Comparison of ENCODE assay signal across 16 cellular contexts in the genomic region with DNA sequence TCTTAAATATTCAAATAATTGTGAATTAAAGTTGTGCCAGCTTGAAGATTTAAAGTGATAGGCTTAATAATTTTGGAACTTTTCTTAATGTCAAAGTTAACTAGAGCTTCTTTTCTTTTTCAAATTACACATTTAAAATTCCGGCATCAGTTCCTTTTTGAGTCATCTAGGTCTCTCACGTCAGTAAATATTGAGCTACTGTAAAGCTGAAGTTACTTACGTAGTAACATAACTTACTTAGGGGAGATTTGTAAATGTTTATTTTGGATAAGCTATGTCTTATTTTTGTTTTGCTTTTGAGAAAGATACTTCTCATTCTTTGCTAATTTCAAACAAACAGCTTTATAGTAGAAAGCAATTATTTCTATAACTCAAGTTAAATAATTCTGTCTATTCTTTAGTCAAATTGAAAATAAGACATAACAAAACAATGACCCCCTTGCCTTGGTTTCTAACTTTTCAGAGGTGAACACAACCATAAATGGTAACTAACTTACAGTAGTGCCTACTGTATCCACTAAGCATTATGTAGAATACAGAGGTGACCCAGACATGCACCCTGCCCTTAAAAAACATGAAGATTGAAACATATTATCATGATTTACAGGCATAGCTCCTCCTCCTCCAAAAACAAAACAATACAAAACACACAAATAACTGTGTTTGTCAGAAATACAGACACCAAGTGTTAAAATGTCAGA. TPM values are rescaled to one million over a fixed set of nuclear protein-coding genes. Genes with fewer than 3 reads are reported as not detected.
DNase-seq lines count a peak whose midpoint lies in the region; ATAC-seq and TF ChIP-seq lines count a peak whose summit lies in the region.
"Had no signal": no experiment of that assay in that cellular context is flagged by ENCODE, and none has a peak within 500 bp of the region (broad histone marks: within the 10 kb centered on the region; RNA-seq: fewer than 3 reads in every experiment).

No MANE protein-coding gene starts in this region.

- no peaks in the 10 kb centered on the region for H3K27me3 Mint-ChIP-seq in activated naive CD8-positive, alpha-beta T cell treated with anti-CD3 and anti-CD28 coated beads for 36 hours
- peaks cover 0 to 2% of the 10 kb centered on the region in 2 donors for H3K27me3 Mint-ChIP-seq in T-cell
- H3K27me3 Mint-ChIP-seq: activated T-cell treated with anti-CD3 and anti-CD28 coated beads, Interleukin-2, amount 50 U/mL, for 24 hours had no signal

- H3K4me3 ChIP-seq in fibroblast of villous mesenchyme (ENCODE audit: low read depth, low read length) = no peak overlapping the region
- H3K4me3 ChIP-seq: BLaER1 treated with 17β-estradiol and CSF1 and Interleukin-3, amounts not matched to agents 10 nM and 100 nM; prostate gland had no signal

- no peak overlapping the region for H3K4me3 Mint-ChIP-seq in activated naive CD8-positive, alpha-beta T cell treated with anti-CD3 and anti-CD28 coated beads for 36 hours
- H3K4me3 Mint-ChIP-seq in T-cell = no peak overlapping the region
- H3K4me3 Mint-ChIP-seq: activated T-cell treated with anti-CD3 and anti-CD28 coated beads, Interleukin-2, amount 50 U/mL, for 24 hours; endodermal cell; naive B cell had no signal

- ATAC-seq in GM18511 (IDR thresholded peaks at IDR 0.05; ENCODE audit: unreplicated experiment) = peak; percentile 72
- ATAC-seq in GM19463 (IDR thresholded peaks at IDR 0.05; ENCODE audit: unreplicated experiment) = peak; percentile 46
- ATAC-seq in HG03159 (IDR thresholded peaks at IDR 0.05; ENCODE audit: unreplicated experiment) = peak; percentile 47
- no peak for ATAC-seq in T-cell (replicated peaks in 1 of 4)
- ATAC-seq: HepG2 had no signal

- peaks cover 15% of the 10 kb centered on the region for H3K9me3 Mint-ChIP-seq in activated naive CD8-positive, alpha-beta T cell treated with anti-CD3 and anti-CD28 coated beads for 36 hours
- peaks cover 0 to 3% (median 0%) of the 10 kb centered on the region in 3 donors for H3K9me3 Mint-ChIP-seq in T-cell

- peaks cover 15% of the 10 kb centered on the region for H3K36me3 Mint-ChIP-seq in activated naive CD8-positive, alpha-beta T cell treated with anti-CD3 and anti-CD28 coated beads for 36 hours
- no peaks in the 10 kb centered on the region for H3K36me3 Mint-ChIP-seq in T-cell
- H3K36me3 Mint-ChIP-seq: naive B cell had no signal

- DNase-seq in fibroblast of villous mesenchyme (ENCODE audit: low read depth) (peak; percentile 49), T-cell (no peak), glomerular visceral epithelial cell (ENCODE audit: extremely low spot score) (no peak)
- no peak for DNase-seq in activated naive CD8-positive, alpha-beta T cell treated with anti-CD3 and anti-CD28 coated beads for 36 hours
- DNase-seq: activated T-cell treated with anti-CD3 and anti-CD28 coated beads, Interleukin-2, amount 50 U/mL, for 24 hours; endodermal cell; foreskin fibroblast; naive B cell; NCI-H2171 treated with DMSO at 0.1 percent for 48 hours; SIG-M5 had no signal

- no peak overlapping the region for H3K27ac Mint-ChIP-seq in activated naive CD8-positive, alpha-beta T cell treated with anti-CD3 and anti-CD28 coated beads for 36 hours
- H3K27ac Mint-ChIP-seq in T-cell = no peak overlapping the region
- H3K27ac Mint-ChIP-seq: activated T-cell treated with anti-CD3 and anti-CD28 coated beads, Interleukin-2, amount 50 U/mL, for 24 hours; endodermal cell; naive B cell had no signal

- CTCF ChIA-PET in T-cell (lab: Charles Lee) = interaction anchor here in 1 of 2 donors (0.6 to 0.7 kb wide), 2 partner anchors 79 to 129 kb away, joined by 3 read pairs; no protein-coding TSS in a partner anchor

- TF ChIP-seq CTCF in fibroblast of villous mesenchyme (IDR thresholded peaks at IDR 0.05; ENCODE audit: insufficient read depth, low read depth, low read length) = no peak

- H3K4me1 Mint-ChIP-seq in activated naive CD8-positive, alpha-beta T cell treated with anti-CD3 and anti-CD28 coated beads for 36 hours = peaks cover 6% of the 10 kb centered on the region
- no peaks in the 10 kb centered on the region for H3K4me1 Mint-ChIP-seq in T-cell

- POLR2A ChIA-PET in T-cell (lab: Charles Lee) = no interaction called here

RNA-seq across cellular contexts. Expression of a gene that starts 29.8 kb away (rescaled TPM):
- total RNA-seq in fibroblast of villous mesenchyme (10.3 and 12.1 TPM in 2 replicates), T-cell (10 to 100 TPM in 1 of 5 donors, 1 to 10 TPM in 4; 6.6 to 11.4 (median 7.2) TPM)
- 10 to 100 TPM; 22.0 to 24.6 TPM for total RNA-seq in activated naive CD8-positive, alpha-beta T cell treated with anti-CD3 and anti-CD28 coated beads for 36 hours

RNA-seq across cellular contexts. Expression of a gene that starts 30.2 kb away (rescaled TPM):
- 31.6 and 59.6 TPM in 2 replicates for total RNA-seq in fibroblast of villous mesenchyme
- total RNA-seq in activated naive CD8-positive, alpha-beta T cell treated with anti-CD3 and anti-CD28 coated beads for 36 hours = under 1 TPM in 1 of 2 experiments, not detected in 1; 0.08 TPM
- total RNA-seq in T-cell = under 1 TPM; 0.14 to 0.76 (median 0.40) TPM
- total RNA-seq: endodermal cell, HepG2 had no signal

RNA-seq across cellular contexts. Expression of a gene that starts 42.4 kb away (rescaled TPM):
- 17.7 and 20.3 TPM in 2 replicates for total RNA-seq in fibroblast of villous mesenchyme
- 10 to 100 TPM; 27.3 to 27.5 TPM for total RNA-seq in activated naive CD8-positive, alpha-beta T cell treated with anti-CD3 and anti-CD28 coated beads for 36 hours
- total RNA-seq in T-cell = 10 to 100 TPM; 15.4 to 21.3 (median 19.3) TPM

Comparison
In these comparisons a context has a peak if more than half of its experiments do, and no peak if none do; other contexts are left out.
1. ATAC-seq: peak in GM18511 (single experiment), GM19463 (single experiment) and HG03159 (single experiment); none in T-cell (0 of 4).
2. RNA of a gene that starts 30.2 kb away (total RNA-seq): 31.6 to 59.6 TPM in fibroblast of villous mesenchyme; 0.14 to 0.76 TPM in T-cell and 0.08 TPM in activated naive CD8-positive, alpha-beta T cell treated with anti-CD3 and anti-CD28 coated beads for 36 hours; every median in the first group is over 10 times any median in the second.